ENCODE assay signal across 1 cellular context in genomic region chr17:17824780-17825614, GRCh38.
A peak's percentile ranks its signal among the peaks of the same experiment; 100 is the strongest.
TF ChIP-seq lines count a peak whose summit lies in the region.

No MANE protein-coding gene starts in this region.

TF ChIP-seq in HepG2, 621 proteins besides CTCF, POLR2A, EP300 and RAD21 (continued from another document and continues in another):
- TF ChIP-seq ARID5B (CRISPR knock-in tag; IDR thresholded peaks at IDR 0.05) (peak; percentile 43), ZNF235 (CRISPR knock-in tag; IDR thresholded peaks at IDR 0.05; ENCODE audit: borderline replicate concordance) (no peak), BRF2 (CRISPR knock-in tag; IDR thresholded peaks at IDR 0.05) (no peak), NR2F1 (CRISPR knock-in tag; IDR thresholded peaks at IDR 0.05) (peak in 1 of 2 experiments; percentile 16; a peak in 1 of 4 replicates), PAF1 (CRISPR knock-in tag; IDR thresholded peaks at IDR 0.05) (no peak), ZNF574 (CRISPR knock-in tag; IDR thresholded peaks at IDR 0.05) (peak; percentile 54; the same call in 1 of the 2 replicates), HINFP (CRISPR knock-in tag; IDR thresholded peaks at IDR 0.05; ENCODE audit: low read depth) (no peak), ZNF251 (CRISPR knock-in tag; IDR thresholded peaks at IDR 0.05) (0 out of 2 replicates have a peak, but pooled peaks have one; percentile 28), ZNF280D (CRISPR knock-in tag; IDR thresholded peaks at IDR 0.05) (no peak), TGIF2 (CRISPR knock-in tag; IDR thresholded peaks at IDR 0.05) (0 out of 2 replicates have a peak, but pooled peaks have one; percentile 17), NR2F6 (IDR thresholded peaks at IDR 0.05) (peak; percentile 55; the same call in 1 of the 2 replicates), NR2F6 (CRISPR knock-in tag; IDR thresholded peaks at IDR 0.05) (no peak), ZNF530 (CRISPR knock-in tag; IDR thresholded peaks at IDR 0.05; ENCODE audit: low read depth) (no peak), PATZ1 (CRISPR knock-in tag; IDR thresholded peaks at IDR 0.05) (peak; percentile 32; the same call in 1 of the 2 replicates), ZNF17 (CRISPR knock-in tag; IDR thresholded peaks at IDR 0.05) (no peak), ZNF572 (CRISPR knock-in tag; IDR thresholded peaks at IDR 0.05) (0 out of 2 replicates have a peak, but pooled peaks have one; percentile 8), ZBTB21 (CRISPR knock-in tag; IDR thresholded peaks at IDR 0.05) (no peak), SKIL (CRISPR knock-in tag; IDR thresholded peaks at IDR 0.05; ENCODE audit: borderline replicate concordance) (peak; percentile 52; the same call in 1 of the 2 replicates), ZNF740 (CRISPR knock-in tag; IDR thresholded peaks at IDR 0.05) (peak; percentile 16; the same call in 1 of the 2 replicates), ZNF570 (CRISPR knock-in tag; IDR thresholded peaks at IDR 0.05; ENCODE audit: borderline replicate concordance) (no peak), HDAC1 (CRISPR knock-in tag; IDR thresholded peaks at IDR 0.05) (no peak), ZNF589 (CRISPR knock-in tag; conservative IDR thresholded peaks at IDR 0.05) (no peak), ZNF687 (CRISPR knock-in tag; IDR thresholded peaks at IDR 0.05) (peak; percentile 61), GATA4 (IDR thresholded peaks at IDR 0.05; ENCODE audit: borderline replicate concordance, low read depth) (no peak)
